Comparison of ENCODE assay signal across 1 cellular context in genomic region chr12:57218030-57218853, GRCh38.
TF ChIP-seq lines count a peak whose summit lies in the region.

No MANE protein-coding gene starts in this region.

TF ChIP-seq in IMR-90, 13 proteins besides CTCF, POLR2A, EP300 and RAD21:
- TF ChIP-seq MAFK (IDR thresholded peaks at IDR 0.05; ENCODE audit: low read depth, low read length) (no peak), RFX5 (IDR thresholded peaks at IDR 0.05; ENCODE audit: low read depth, low read length) (no peak), MXI1 (IDR thresholded peaks at IDR 0.05; ENCODE audit: borderline replicate concordance, low read depth, low read length) (no peak), ELK1 (IDR thresholded peaks at IDR 0.05; ENCODE audit: borderline replicate concordance, low read depth, low read length) (no peak), FOS (IDR thresholded peaks at IDR 0.05; ENCODE audit: low read depth, low read length) (no peak), CHD1 (IDR thresholded peaks at IDR 0.05; ENCODE audit: low read depth, low read length) (no peak), BHLHE40 (IDR thresholded peaks at IDR 0.05; ENCODE audit: low read depth, low read length) (no peak), USF2 (IDR thresholded peaks at IDR 0.05; ENCODE audit: low read depth, low read length) (no peak), RCOR1 (IDR thresholded peaks at IDR 0.05; ENCODE audit: insufficient replicate concordance, low read length) (no peak), CEBPB (IDR thresholded peaks at IDR 0.05; ENCODE audit: low read depth, low read length) (no peak), NFE2L2 (IDR thresholded peaks at IDR 0.05; ENCODE audit: low read depth, low read length) (no peak), SMC3 (IDR thresholded peaks at IDR 0.05; ENCODE audit: low read depth, low read length) (no peak), MAZ (IDR thresholded peaks at IDR 0.05; ENCODE audit: borderline replicate concordance, low read depth, low read length) (no peak)
